ENCODE assay signal across 27 cellular contexts in the genomic region with DNA sequence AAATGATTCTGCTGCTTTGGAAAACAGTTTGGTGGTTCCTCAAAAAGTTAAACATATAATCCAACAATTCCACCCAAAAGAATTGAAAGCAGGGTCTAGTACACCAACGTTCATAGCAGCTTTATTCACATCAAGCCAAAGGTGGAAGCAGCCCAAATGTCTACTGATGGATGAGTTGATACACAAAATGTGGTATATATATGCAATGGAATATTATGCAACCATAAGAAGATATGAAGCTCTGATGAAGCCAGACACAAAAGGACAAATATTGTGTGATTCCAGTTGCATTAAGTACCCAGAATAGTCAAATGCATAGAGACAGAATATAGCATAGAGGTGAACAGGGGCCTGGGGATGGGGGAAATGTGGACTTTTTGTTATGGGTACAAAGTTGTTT.
"Had no signal": no experiment of that assay in that cellular context is flagged by ENCODE, and none has a peak within 500 bp of the region (broad histone marks: within the 10 kb centered on the region; RNA-seq: fewer than 3 reads in every experiment).

No MANE protein-coding gene starts in this region.

- H3K36me3 Mint-ChIP-seq: activated CD8-positive, alpha-beta memory T cell treated with anti-CD3 and anti-CD28 coated beads, Interleukin-2, amount 10 ng/mL, durations not matched to agents 7 days and 5 days; activated naive CD4-positive, alpha-beta T cell treated with anti-CD3 and anti-CD28 coated beads, Interleukin-2, amount 50 U/mL, for 24 hours; natural killer cell treated with Interleukin-12 subunit alpha and Interleukin-12 subunit beta and Interleukin-15 and Interleukin-18, amount 100 ng/mL, for 72 hours had no signal

- DNase-seq: activated CD4-positive, alpha-beta T cell treated with anti-CD3 and anti-CD28 coated beads, Interleukin-2, amount 10 ng/mL, durations not matched to agents 7 days and 5 days; activated CD4-positive, CD25-positive, alpha-beta regulatory T cell treated with anti-CD3 and anti-CD28 coated beads, Interleukin-2, amount 50 U/mL, for 72 hours; activated CD8-positive, alpha-beta memory T cell treated with anti-CD3 and anti-CD28 coated beads, Interleukin-2, amount 10 ng/mL, durations not matched to agents 7 days and 5 days; activated CD8-positive, alpha-beta T cell treated with anti-CD3 and anti-CD28 coated beads for 36 hours; activated gamma-delta T cell; activated T-cell treated with anti-CD3 and anti-CD28 coated beads for 4 hours; aorta; dorsolateral prefrontal cortex; effector memory CD8-positive, alpha-beta T cell; esophagus squamous epithelium; head of caudate nucleus; hypothalamus; left ventricle myocardium superior; midbrain; retina; spleen; stimulated activated CD4-positive, alpha-beta T cell treated with anti-CD3 and anti-CD28 coated beads, Interleukin-4, amount 100 ng/mL, for 4 hours; stimulated activated naive CD8-positive, alpha-beta T cell treated with anti-CD3 and anti-CD28 coated beads, Interleukin-15, Interleukin-2, amounts not matched to agents 100 U/mL and 50 U/mL, for 24 hours; WERI-Rb-1 had no signal

- H3K9me3 Mint-ChIP-seq: activated CD4-positive, alpha-beta T cell treated with anti-CD3 and anti-CD28 coated beads, Interleukin-2, amount 10 ng/mL, durations not matched to agents 7 days and 5 days; activated CD8-positive, alpha-beta T cell treated with anti-CD3 and anti-CD28 coated beads for 36 hours; activated naive CD4-positive, alpha-beta T cell treated with anti-CD3 and anti-CD28 coated beads, Interleukin-2, amount 50 U/mL, for 24 hours; activated T-helper 1 cell treated with anti-CD3 and anti-CD28 coated beads, Interleukin-12 subunit alpha, Interleukin-12 subunit beta, Interleukin-2, Interleukin-4 antibody, amounts not matched to agents 30 ng/mL and 10 ng/mL and 1 ng/mL, durations not matched to agents 14 hours and 24 hours and 36 hours; central memory CD8-positive, alpha-beta T cell; effector memory CD8-positive, alpha-beta T cell; natural killer cell treated with Interleukin-12 subunit alpha and Interleukin-12 subunit beta and Interleukin-15 and Interleukin-18, amount 100 ng/mL, for 72 hours had no signal

- H3K36me3 ChIP-seq: esophagus squamous epithelium, gastroesophageal sphincter, spleen, WERI-Rb-1 had no signal

- H3K4me1 Mint-ChIP-seq: activated CD4-positive, alpha-beta T cell treated with anti-CD3 and anti-CD28 coated beads, Interleukin-2, amount 10 ng/mL, durations not matched to agents 7 days and 5 days; activated CD8-positive, alpha-beta memory T cell treated with anti-CD3 and anti-CD28 coated beads, Interleukin-2, amount 10 ng/mL, durations not matched to agents 7 days and 5 days; activated naive CD4-positive, alpha-beta T cell treated with anti-CD3 and anti-CD28 coated beads, Interleukin-2, amount 50 U/mL, for 24 hours; central memory CD8-positive, alpha-beta T cell had no signal

- H3K9me3 ChIP-seq: esophagus squamous epithelium, gastroesophageal sphincter, spleen had no signal

- H3K4me3 Mint-ChIP-seq: activated CD4-positive, alpha-beta T cell treated with anti-CD3 and anti-CD28 coated beads, Interleukin-2, amount 10 ng/mL, durations not matched to agents 7 days and 5 days; activated CD8-positive, alpha-beta memory T cell treated with anti-CD3 and anti-CD28 coated beads, Interleukin-2, amount 10 ng/mL, durations not matched to agents 7 days and 5 days; activated CD8-positive, alpha-beta T cell treated with anti-CD3 and anti-CD28 coated beads for 36 hours; activated naive CD4-positive, alpha-beta T cell treated with anti-CD3 and anti-CD28 coated beads, Interleukin-2, amount 50 U/mL, for 24 hours; activated T-helper 1 cell treated with anti-CD3 and anti-CD28 coated beads, Interleukin-12 subunit alpha, Interleukin-12 subunit beta, Interleukin-2, Interleukin-4 antibody, amounts not matched to agents 30 ng/mL and 10 ng/mL and 1 ng/mL, durations not matched to agents 14 hours and 24 hours and 36 hours; central memory CD8-positive, alpha-beta T cell; effector memory CD8-positive, alpha-beta T cell; natural killer cell treated with Interleukin-12 subunit alpha and Interleukin-12 subunit beta and Interleukin-15 and Interleukin-18, amount 100 ng/mL, for 72 hours had no signal

- H3K27me3 ChIP-seq: esophagus squamous epithelium, gastroesophageal sphincter had no signal

- ATAC-seq: activated CD8-positive, alpha-beta memory T cell treated with anti-CD3 and anti-CD28 coated beads, Interleukin-2, amount 10 ng/mL, durations not matched to agents 7 days and 5 days; activated CD8-positive, alpha-beta T cell treated with anti-CD3 and anti-CD28 coated beads for 36 hours; effector memory CD8-positive, alpha-beta T cell; gastroesophageal sphincter; left ventricle myocardium superior; natural killer cell treated with Interleukin-12 subunit alpha and Interleukin-12 subunit beta and Interleukin-15 and Interleukin-18, amount 100 ng/mL, for 72 hours; stimulated activated naive CD8-positive, alpha-beta T cell treated with anti-CD3 and anti-CD28 coated beads, Interleukin-15, Interleukin-2, amounts not matched to agents 100 U/mL and 50 U/mL, for 24 hours had no signal

- FAIRE-seq: colon, TTC549 had no signal

- H3K27ac Mint-ChIP-seq: activated CD4-positive, alpha-beta T cell treated with anti-CD3 and anti-CD28 coated beads, Interleukin-2, amount 10 ng/mL, durations not matched to agents 7 days and 5 days; activated CD8-positive, alpha-beta memory T cell treated with anti-CD3 and anti-CD28 coated beads, Interleukin-2, amount 10 ng/mL, durations not matched to agents 7 days and 5 days; activated CD8-positive, alpha-beta T cell treated with anti-CD3 and anti-CD28 coated beads for 36 hours; activated naive CD4-positive, alpha-beta T cell treated with anti-CD3 and anti-CD28 coated beads, Interleukin-2, amount 50 U/mL, for 24 hours; activated T-helper 1 cell treated with anti-CD3 and anti-CD28 coated beads, Interleukin-12 subunit alpha, Interleukin-12 subunit beta, Interleukin-2, Interleukin-4 antibody, amounts not matched to agents 30 ng/mL and 10 ng/mL and 1 ng/mL, durations not matched to agents 14 hours and 24 hours and 36 hours; effector memory CD8-positive, alpha-beta T cell; natural killer cell treated with Interleukin-12 subunit alpha and Interleukin-12 subunit beta and Interleukin-15 and Interleukin-18, amount 100 ng/mL, for 72 hours had no signal

- H3K4me1 ChIP-seq: gastroesophageal sphincter, spleen had no signal

- H3K27me3 Mint-ChIP-seq: progenitor cell of endocrine pancreas had no signal

- H3K27ac ChIP-seq: dorsolateral prefrontal cortex, esophagus squamous epithelium, gastroesophageal sphincter, spleen, WERI-Rb-1 had no signal

- H3K4me3 ChIP-seq: dorsolateral prefrontal cortex, esophagus squamous epithelium, gastroesophageal sphincter, spleen had no signal
